Comparison of ENCODE assay signal across 9 cellular contexts in genomic region chr11:61587951-61588695, GRCh38. TPM values are rescaled to one million over a fixed set of nuclear protein-coding genes. Genes with fewer than 3 reads are reported as not detected.
DNase-seq lines count a peak whose midpoint lies in the region; ATAC-seq and TF ChIP-seq lines count a peak whose summit lies in the region.
"Had no signal": no experiment of that assay in that cellular context is flagged by ENCODE, and none has a peak within 500 bp of the region (broad histone marks: within the 10 kb centered on the region; RNA-seq: fewer than 3 reads in every experiment).

No MANE protein-coding gene starts in this region.

- no peaks in the 10 kb centered on the region for H3K9me3 ChIP-seq in Caco-2
- no peaks in the 10 kb centered on the region for H3K9me3 ChIP-seq in muscle layer of colon (ENCODE audit: low read length)

- no peaks in the 10 kb centered on the region for H3K27me3 Mint-ChIP-seq in Caco-2 (ENCODE audit: insufficient read depth, unreplicated experiment)
- H3K27me3 Mint-ChIP-seq in activated CD8-positive, alpha-beta T cell treated with anti-CD3 and anti-CD28 coated beads for 36 hours: peaks cover 16% of the 10 kb centered on the region

- H3K9ac ChIP-seq in muscle layer of colon (ENCODE audit: low read length): no peak overlapping the region

- H3K9me3 Mint-ChIP-seq in Caco-2 (ENCODE audit: unreplicated experiment): no peaks in the 10 kb centered on the region
- H3K9me3 Mint-ChIP-seq in activated CD8-positive, alpha-beta T cell treated with anti-CD3 and anti-CD28 coated beads for 36 hours: no peaks in the 10 kb centered on the region

- peak; percentile 29 to 52 for TF ChIP-seq CTCF in Caco-2 (IDR thresholded peaks at IDR 0.05; ENCODE audit: insufficient read depth in 1 of 2, low read depth in 1 of 2, low read length in 1 of 2, severe bottlenecking in 1 of 2, unreplicated experiment in 1 of 2)
- TF ChIP-seq CTCF in activated CD8-positive, alpha-beta T cell treated with anti-CD3 and anti-CD28 coated beads for 36 hours (IDR thresholded peaks at IDR 0.05): no peak

- H3K36me3 ChIP-seq in Caco-2 (ENCODE audit: control insufficient read depth, insufficient read depth, low read length) (no peaks in the 10 kb centered on the region), muscle layer of colon (ENCODE audit: insufficient read depth, low read length) (no peaks in the 10 kb centered on the region)

- POLR2A ChIA-PET in Caco-2 (lab: Charles Lee): interaction anchor here (0.6 to 1.3 kb wide), 3 partner anchors 31 to 79 kb away, joined by 3 to 5 read pairs (median 3); partner anchors contain the start of gene LRRC10B
- POLR2A ChIA-PET in activated CD8-positive, alpha-beta T cell treated with anti-CD3 and anti-CD28 coated beads for 36 hours (lab: Charles Lee): interaction anchor here (1.0 kb wide), 1 partner anchor 11 kb away, joined by 3 read pairs; no protein-coding TSS in a partner anchor

- peak; percentile 87 to 89 for DNase-seq in Caco-2
- DNase-seq in NCI-H1694 treated with DMSO at 0.1 percent for 48 hours (lab: John Stamatoyannopoulos, UW): peak; percentile 12
- peak; percentile 73 for DNase-seq in activated CD8-positive, alpha-beta T cell treated with anti-CD3 and anti-CD28 coated beads for 36 hours
- peak; percentile 59 for DNase-seq in effector CD8-positive, alpha-beta T cell (lab: John Stamatoyannopoulos, UW)
- peak; percentile 21 to 40 for DNase-seq in stimulated activated CD8-positive, alpha-beta memory T cell treated with anti-CD3 and anti-CD28 coated beads, Interleukin-7, amount 100 ng/mL, for 4 hours (ENCODE audit: low read depth in 2 of 2)
- no peak for DNase-seq in HK-2 (ENCODE audit: unreplicated experiment)
- DNase-seq in midbrain (lab: John Stamatoyannopoulos, UW): no peak

- intact Hi-C loops in Caco-2 (cut with micrococcal nuclease; ENCODE audit: unreplicated experiment): loop anchor here (1.0 to 5.0 kb wide), 3 partner anchors 21 to 141 kb away; no protein-coding TSS in a partner anchor
- intact Hi-C loops in activated CD8-positive, alpha-beta T cell treated with anti-CD3 and anti-CD28 coated beads for 36 hours (cut with micrococcal nuclease): no loop called here

- H3K4me1 Mint-ChIP-seq in Caco-2 (ENCODE audit: low read depth, unreplicated experiment): peaks cover 9% of the 10 kb centered on the region
- H3K4me1 Mint-ChIP-seq in activated CD8-positive, alpha-beta T cell treated with anti-CD3 and anti-CD28 coated beads for 36 hours (ENCODE audit: low read depth): peaks cover 11% of the 10 kb centered on the region

- H3K4me3 ChIP-seq in Caco-2 (ENCODE audit: low read depth, low read length) (peak overlapping the region; percentile 61), muscle layer of colon (ENCODE audit: low read depth in 1 of 2, low read length in 2 of 2) (peak overlapping the region; percentile 55 to 59)

- peaks cover 16% of the 10 kb centered on the region for H3K4me1 ChIP-seq in Caco-2
- peaks cover 9% of the 10 kb centered on the region for H3K4me1 ChIP-seq in muscle layer of colon (ENCODE audit: insufficient read depth, low read length)

- BruUV-seq in Caco-2 (replicated peaks; lab: Mats Ljungman, UMichigan): no TSS peak

- CTCF ChIA-PET in Caco-2 (lab: Charles Lee): interaction anchor here (0.7 to 2.7 kb wide), 14 partner anchors 11 to 159 kb away, joined by 3 to 19 read pairs (median 3); no protein-coding TSS in a partner anchor
- CTCF ChIA-PET in activated CD8-positive, alpha-beta T cell treated with anti-CD3 and anti-CD28 coated beads for 36 hours (lab: Charles Lee): interaction anchor here (0.9 to 3.1 kb wide), 12 partner anchors 10 to 145 kb away, joined by 3 to 11 read pairs (median 4); no protein-coding TSS in a partner anchor

- ATAC-seq in activated CD8-positive, alpha-beta T cell treated with anti-CD3 and anti-CD28 coated beads for 36 hours: peak; percentile 84

- H3K4me3 Mint-ChIP-seq in Caco-2 (ENCODE audit: unreplicated experiment): peak overlapping the region; percentile 72
- peak overlapping the region; percentile 24 for H3K4me3 Mint-ChIP-seq in activated CD8-positive, alpha-beta T cell treated with anti-CD3 and anti-CD28 coated beads for 36 hours

- peak overlapping the region; percentile 7 for H3K27ac Mint-ChIP-seq in Caco-2 (ENCODE audit: unreplicated experiment)
- no peak overlapping the region for H3K27ac Mint-ChIP-seq in activated CD8-positive, alpha-beta T cell treated with anti-CD3 and anti-CD28 coated beads for 36 hours

- no peaks in the 10 kb centered on the region for H3K27me3 ChIP-seq in Caco-2 (replicated peaks; ENCODE audit: control insufficient read depth, insufficient read depth, low read length)
- H3K27me3 ChIP-seq in muscle layer of colon (ENCODE audit: control insufficient read depth in 1 of 2, insufficient read depth in 2 of 2, low read length in 2 of 2): peaks cover 0 to 16% of the 10 kb centered on the region in 2 donors

- peak overlapping the region; percentile 9 for H3K27ac ChIP-seq in muscle layer of colon (ENCODE audit: low read depth, low read length)
- H3K27ac ChIP-seq: HL-60 had no signal

- H3K36me3 Mint-ChIP-seq in Caco-2 (ENCODE audit: insufficient read depth, unreplicated experiment): no peaks in the 10 kb centered on the region
- H3K36me3 Mint-ChIP-seq in activated CD8-positive, alpha-beta T cell treated with anti-CD3 and anti-CD28 coated beads for 36 hours (ENCODE audit: low read depth): no peaks in the 10 kb centered on the region

RNA-seq across cellular contexts. Expression of gene SYT7, which starts 7.2 kb away (rescaled TPM):
- total RNA-seq in Caco-2 (2022): 32.8 and 33.5 TPM in 2 replicates
- not detected for total RNA-seq in activated CD8-positive, alpha-beta T cell treated with anti-CD3 and anti-CD28 coated beads for 36 hours

Comparison
In these comparisons a context has a peak if more than half of its experiments do, and no peak if none do; other contexts are left out.
1. DNase-seq: peak in Caco-2 (2 of 2), NCI-H1694 treated with DMSO at 0.1 percent for 48 hours (single experiment), activated CD8-positive, alpha-beta T cell treated with anti-CD3 and anti-CD28 coated beads for 36 hours (single experiment), effector CD8-positive, alpha-beta T cell (single experiment) and stimulated activated CD8-positive, alpha-beta memory T cell treated with anti-CD3 and anti-CD28 coated beads, Interleukin-7, amount 100 ng/mL, for 4 hours (2 of 2); none in HK-2 (single experiment) and midbrain (single experiment).
2. RNA of gene SYT7, which starts 7.2 kb away (total RNA-seq): 32.8 to 33.5 TPM in Caco-2; not detected in activated CD8-positive, alpha-beta T cell treated with anti-CD3 and anti-CD28 coated beads for 36 hours; every median in the first group is over 10 times any median in the second.